In genomic region chr3:128151758-128152274, GRCh38 we compare ENCODE assay signal across 22 cellular contexts. TPM values are rescaled to one million over a fixed set of nuclear protein-coding genes. Genes with fewer than 3 reads are reported as not detected.
DNase-seq lines count a peak whose midpoint lies in the region; ATAC-seq and TF ChIP-seq lines count a peak whose summit lies in the region.
"Had no signal": no experiment of that assay in that cellular context is flagged by ENCODE, and none has a peak within 500 bp of the region (broad histone marks: within the 10 kb centered on the region; RNA-seq: fewer than 3 reads in every experiment).

No MANE protein-coding gene starts in this region.

- intact Hi-C loops in right lobe of liver (cut with DNase I): no loop called here

- H2AFZ ChIP-seq in neural progenitor cell (replicated peaks): no peak overlapping the region

- no peaks in the 10 kb centered on the region for H3K27me3 Mint-ChIP-seq in activated naive CD8-positive, alpha-beta T cell
- no peaks in the 10 kb centered on the region for H3K27me3 Mint-ChIP-seq in activated naive CD8-positive, alpha-beta T cell treated with anti-CD3 and anti-CD28 coated beads, Interleukin-2, amount 50 U/mL, for 24 hours
- no peaks in the 10 kb centered on the region for H3K27me3 Mint-ChIP-seq in activated CD8-positive, alpha-beta T cell treated with anti-CD3 and anti-CD28 coated beads, Interleukin-2, amount 10 ng/mL, durations not matched to agents 7 days and 5 days (ENCODE audit: low read depth)
- H3K27me3 Mint-ChIP-seq in HFFc6 (ENCODE audit: insufficient read depth) (peaks cover 6% of the 10 kb centered on the region), neural progenitor cell (ENCODE audit: insufficient read depth, low read depth) (peaks cover under 1% of the 10 kb centered on the region)
- H3K27me3 Mint-ChIP-seq: activated naive CD8-positive, alpha-beta T cell treated with anti-CD3 and anti-CD28 coated beads for 36 hours had no signal

- H3K4me1 Mint-ChIP-seq in activated naive CD8-positive, alpha-beta T cell (ENCODE audit: low read depth): peaks cover 32% of the 10 kb centered on the region
- peaks cover 19% of the 10 kb centered on the region for H3K4me1 Mint-ChIP-seq in activated naive CD8-positive, alpha-beta T cell treated with anti-CD3 and anti-CD28 coated beads, Interleukin-2, amount 50 U/mL, for 24 hours
- peaks cover 20% of the 10 kb centered on the region for H3K4me1 Mint-ChIP-seq in activated CD8-positive, alpha-beta T cell treated with anti-CD3 and anti-CD28 coated beads, Interleukin-2, amount 10 ng/mL, durations not matched to agents 7 days and 5 days (ENCODE audit: low read depth)
- H3K4me1 Mint-ChIP-seq in HFFc6 (ENCODE audit: low read depth) (peaks cover 5% of the 10 kb centered on the region), neural progenitor cell (peaks cover 8% of the 10 kb centered on the region)

- H3K4me3 Mint-ChIP-seq in activated naive CD8-positive, alpha-beta T cell: peak overlapping the region; percentile 63
- no peak overlapping the region for H3K4me3 Mint-ChIP-seq in activated naive CD8-positive, alpha-beta T cell treated with anti-CD3 and anti-CD28 coated beads, Interleukin-2, amount 50 U/mL, for 24 hours
- H3K4me3 Mint-ChIP-seq in activated CD8-positive, alpha-beta T cell treated with anti-CD3 and anti-CD28 coated beads, Interleukin-2, amount 10 ng/mL, durations not matched to agents 7 days and 5 days: peak overlapping the region; percentile 23
- H3K4me3 Mint-ChIP-seq in HFFc6: no peak overlapping the region
- no peak overlapping the region for H3K4me3 Mint-ChIP-seq in neural progenitor cell

- H3K36me3 ChIP-seq in right lobe of liver: no peaks in the 10 kb centered on the region
- no peaks in the 10 kb centered on the region for H3K36me3 ChIP-seq in neural progenitor cell
- H3K36me3 ChIP-seq: brain microvascular endothelial cell, uterus had no signal

- H3K79me2 ChIP-seq in neural progenitor cell (ENCODE audit: low read depth): no peaks in the 10 kb centered on the region

- peaks cover 2% of the 10 kb centered on the region for H3K36me3 Mint-ChIP-seq in activated naive CD8-positive, alpha-beta T cell
- peaks cover 11% of the 10 kb centered on the region for H3K36me3 Mint-ChIP-seq in activated naive CD8-positive, alpha-beta T cell treated with anti-CD3 and anti-CD28 coated beads, Interleukin-2, amount 50 U/mL, for 24 hours (ENCODE audit: low read depth)
- peaks cover 12% of the 10 kb centered on the region for H3K36me3 Mint-ChIP-seq in activated CD8-positive, alpha-beta T cell treated with anti-CD3 and anti-CD28 coated beads, Interleukin-2, amount 10 ng/mL, durations not matched to agents 7 days and 5 days (ENCODE audit: low read depth)
- peaks cover 17% of the 10 kb centered on the region for H3K36me3 Mint-ChIP-seq in HFFc6 (ENCODE audit: low read depth)
- H3K36me3 Mint-ChIP-seq in neural progenitor cell: peaks cover 14% of the 10 kb centered on the region

- H3K27me3 ChIP-seq in right lobe of liver (no peaks in the 10 kb centered on the region), neural progenitor cell (peaks cover 53% of the 10 kb centered on the region)
- H3K27me3 ChIP-seq: brain microvascular endothelial cell, uterus had no signal

- no peak for ATAC-seq in activated naive CD8-positive, alpha-beta T cell treated with anti-CD3 and anti-CD28 coated beads, Interleukin-2, amount 50 U/mL, for 24 hours
- ATAC-seq in activated CD8-positive, alpha-beta T cell treated with anti-CD3 and anti-CD28 coated beads, Interleukin-2, amount 10 ng/mL, durations not matched to agents 7 days and 5 days: no peak
- ATAC-seq in right lobe of liver: peak; percentile 73 to 82 (median 79)
- ATAC-seq: foreskin keratinocyte had no signal

- H4K20me1 ChIP-seq in neural progenitor cell (ENCODE audit: low read depth): peaks cover 6% of the 10 kb centered on the region

- DNase-seq in activated naive CD8-positive, alpha-beta T cell treated with anti-CD3 and anti-CD28 coated beads, Interleukin-2, amount 50 U/mL, for 24 hours: no peak
- no peak for DNase-seq in activated CD8-positive, alpha-beta T cell treated with anti-CD3 and anti-CD28 coated beads, Interleukin-2, amount 10 ng/mL, durations not matched to agents 7 days and 5 days
- DNase-seq in right lobe of liver (peak in 2 of 3 donors; percentile 38 to 78), anterior cingulate cortex (lab: John Stamatoyannopoulos, UW) (no peak), HFFc6 (no peak), neural progenitor cell (ENCODE audit: low spot score) (no peak), islet precursor cell (no peak)
- DNase-seq: activated naive CD8-positive, alpha-beta T cell treated with anti-CD3 and anti-CD28 coated beads for 36 hours; brain microvascular endothelial cell; dermis blood vessel endothelial cell; foreskin keratinocyte; hypothalamus; Karpas-422; mesenchymal stem cell; NCI-H1092; NCI-H2081; NCI-H446 treated with DMSO at 0.1 percent for 48 hours; RPMI8226; stimulated activated CD4-positive, alpha-beta T cell treated with anti-CD3 and anti-CD28 coated beads, Interleukin-12 subunit alpha, Interleukin-12 subunit beta, amount 100 ng/mL, for 4 hours; stimulated activated CD8-positive, alpha-beta memory T cell treated with anti-CD3 and anti-CD28 coated beads, Interleukin-4, amount 100 ng/mL, for 48 hours; uterus had no signal

- 55% methylated on average over 5 of the region's 5 CpGs for WGBS in right lobe of liver (ENCODE audit: insufficient coverage, low coverage, low lambda C conversion rate, missing lambda C conversion rate)

- H3K4me1 ChIP-seq in right lobe of liver (peaks cover 0 to 22% (median 7%) of the 10 kb centered on the region in 4 donors), neural progenitor cell (no peaks in the 10 kb centered on the region)
- H3K4me1 ChIP-seq: uterus had no signal

- H3K9me3 ChIP-seq in right lobe of liver: no peaks in the 10 kb centered on the region
- no peaks in the 10 kb centered on the region for H3K9me3 ChIP-seq in neural progenitor cell (ENCODE audit: low read depth)
- H3K9me3 ChIP-seq: uterus had no signal

- TF ChIP-seq POLR2A in right lobe of liver (IDR thresholded peaks at IDR 0.05): peak; percentile 40

- no peak overlapping the region for H3K4me3 ChIP-seq in right lobe of liver
- H3K4me3 ChIP-seq in neural progenitor cell: no peak overlapping the region
- H3K4me3 ChIP-seq: uterus had no signal

- peak overlapping the region; percentile 33 to 62 (median 59) for H3K27ac ChIP-seq in right lobe of liver
- H3K27ac ChIP-seq in neural progenitor cell: no peak overlapping the region
- H3K27ac ChIP-seq: brain microvascular endothelial cell, foreskin keratinocyte had no signal

- no peaks in the 10 kb centered on the region for H3K9me3 Mint-ChIP-seq in activated naive CD8-positive, alpha-beta T cell (ENCODE audit: low read depth)
- peaks cover 4% of the 10 kb centered on the region for H3K9me3 Mint-ChIP-seq in activated naive CD8-positive, alpha-beta T cell treated with anti-CD3 and anti-CD28 coated beads, Interleukin-2, amount 50 U/mL, for 24 hours
- H3K9me3 Mint-ChIP-seq in activated CD8-positive, alpha-beta T cell treated with anti-CD3 and anti-CD28 coated beads, Interleukin-2, amount 10 ng/mL, durations not matched to agents 7 days and 5 days (ENCODE audit: insufficient read depth): no peaks in the 10 kb centered on the region
- peaks cover 4% of the 10 kb centered on the region for H3K9me3 Mint-ChIP-seq in HFFc6
- H3K9me3 Mint-ChIP-seq in neural progenitor cell: peaks cover 4% of the 10 kb centered on the region

- H3K9ac ChIP-seq in neural progenitor cell: no peak overlapping the region

- TF ChIP-seq CTCF in right lobe of liver (IDR thresholded peaks at IDR 0.05) (peak in 1 of 4 donors; percentile 4), HFFc6 (IDR thresholded peaks at IDR 0.05) (no peak), neural progenitor cell (IDR thresholded peaks at IDR 0.05) (no peak)

- no peak overlapping the region for H3K4me2 ChIP-seq in neural progenitor cell

- no peak overlapping the region for H3K27ac Mint-ChIP-seq in activated naive CD8-positive, alpha-beta T cell
- no peak overlapping the region for H3K27ac Mint-ChIP-seq in activated naive CD8-positive, alpha-beta T cell treated with anti-CD3 and anti-CD28 coated beads, Interleukin-2, amount 50 U/mL, for 24 hours
- no peak overlapping the region for H3K27ac Mint-ChIP-seq in activated CD8-positive, alpha-beta T cell treated with anti-CD3 and anti-CD28 coated beads, Interleukin-2, amount 10 ng/mL, durations not matched to agents 7 days and 5 days
- H3K27ac Mint-ChIP-seq in HFFc6 (no peak overlapping the region), neural progenitor cell (no peak overlapping the region)

- CTCF ChIA-PET in activated CD8-positive, alpha-beta T cell treated with anti-CD3 and anti-CD28 coated beads, Interleukin-2, amount 10 ng/mL, durations not matched to agents 7 days and 5 days (lab: Charles Lee): interaction anchor here (2.3 kb wide), 1 partner anchor 29 kb away, joined by 7 read pairs; no protein-coding TSS in a partner anchor

- peaks cover 25% of the 10 kb centered on the region for H3F3A ChIP-seq in neural progenitor cell (ENCODE audit: low read depth)

- POLR2A ChIA-PET in activated CD8-positive, alpha-beta T cell treated with anti-CD3 and anti-CD28 coated beads, Interleukin-2, amount 10 ng/mL, durations not matched to agents 7 days and 5 days (lab: Charles Lee): no interaction called here

RNA-seq across cellular contexts. Expression of gene EEFSEC, which starts 1.5 kb away (rescaled TPM):
- 10 to 100 TPM; 21.7 to 23.1 TPM for total RNA-seq in activated CD8-positive, alpha-beta T cell treated with anti-CD3 and anti-CD28 coated beads, Interleukin-2, amount 10 ng/mL, durations not matched to agents 7 days and 5 days
- total RNA-seq in right lobe of liver (10 to 100 TPM; 10.1 to 24.0 (median 13.4) TPM), neural progenitor cell (ENCODE audit: low replicate concordance) (0.92 and 5.8 TPM in 2 replicates)
- 10 to 100 TPM in 4 of 6 experiments, 1 to 10 TPM in 2; 8.2 to 11.6 (median 11.0) TPM for total RNA-seq in HFFc6 (2021; fragmentation: NEBNext Ultra II Directional; extraction: Animal tissue kit (Norgen Biotek cat#: 25700))

RNA-seq across cellular contexts. Expression of gene RUVBL1, which starts 28.2 kb away (rescaled TPM):
- total RNA-seq in activated CD8-positive, alpha-beta T cell treated with anti-CD3 and anti-CD28 coated beads, Interleukin-2, amount 10 ng/mL, durations not matched to agents 7 days and 5 days: 10 to 100 TPM; 57.3 to 57.4 TPM
- 10 to 100 TPM in 5 of 6 experiments, 1 to 10 TPM in 1; 8.6 to 20.3 (median 12.9) TPM for total RNA-seq in right lobe of liver
- total RNA-seq in HFFc6 (2021; fragmentation: NEBNext Ultra II Directional; extraction: Animal tissue kit (Norgen Biotek cat#: 25700)): 10 to 100 TPM; 61.2 to 75.4 (median 69.2) TPM
- 91.4 and 110 TPM in 2 replicates for total RNA-seq in neural progenitor cell (ENCODE audit: low replicate concordance)

Comparison
In these comparisons a context has a peak if more than half of its experiments do, and no peak if none do; other contexts are left out.
1. H3K4me3 Mint-ChIP-seq: peak in activated naive CD8-positive, alpha-beta T cell (single experiment) and activated CD8-positive, alpha-beta T cell treated with anti-CD3 and anti-CD28 coated beads, Interleukin-2, amount 10 ng/mL, durations not matched to agents 7 days and 5 days (single experiment); none in activated naive CD8-positive, alpha-beta T cell treated with anti-CD3 and anti-CD28 coated beads, Interleukin-2, amount 50 U/mL, for 24 hours (single experiment), HFFc6 (single experiment) and neural progenitor cell (single experiment).
2. ATAC-seq: peak in right lobe of liver (4 of 4); none in activated naive CD8-positive, alpha-beta T cell treated with anti-CD3 and anti-CD28 coated beads, Interleukin-2, amount 50 U/mL, for 24 hours (single experiment) and activated CD8-positive, alpha-beta T cell treated with anti-CD3 and anti-CD28 coated beads, Interleukin-2, amount 10 ng/mL, durations not matched to agents 7 days and 5 days (single experiment).
3. DNase-seq: peak in right lobe of liver (2 of 3); none in activated naive CD8-positive, alpha-beta T cell treated with anti-CD3 and anti-CD28 coated beads, Interleukin-2, amount 50 U/mL, for 24 hours (single experiment), activated CD8-positive, alpha-beta T cell treated with anti-CD3 and anti-CD28 coated beads, Interleukin-2, amount 10 ng/mL, durations not matched to agents 7 days and 5 days (single experiment), anterior cingulate cortex (0 of 58), HFFc6 (single experiment), neural progenitor cell (single experiment) and islet precursor cell (single experiment).